ENCODE assay signal across 8 cellular contexts in the genomic region with DNA sequence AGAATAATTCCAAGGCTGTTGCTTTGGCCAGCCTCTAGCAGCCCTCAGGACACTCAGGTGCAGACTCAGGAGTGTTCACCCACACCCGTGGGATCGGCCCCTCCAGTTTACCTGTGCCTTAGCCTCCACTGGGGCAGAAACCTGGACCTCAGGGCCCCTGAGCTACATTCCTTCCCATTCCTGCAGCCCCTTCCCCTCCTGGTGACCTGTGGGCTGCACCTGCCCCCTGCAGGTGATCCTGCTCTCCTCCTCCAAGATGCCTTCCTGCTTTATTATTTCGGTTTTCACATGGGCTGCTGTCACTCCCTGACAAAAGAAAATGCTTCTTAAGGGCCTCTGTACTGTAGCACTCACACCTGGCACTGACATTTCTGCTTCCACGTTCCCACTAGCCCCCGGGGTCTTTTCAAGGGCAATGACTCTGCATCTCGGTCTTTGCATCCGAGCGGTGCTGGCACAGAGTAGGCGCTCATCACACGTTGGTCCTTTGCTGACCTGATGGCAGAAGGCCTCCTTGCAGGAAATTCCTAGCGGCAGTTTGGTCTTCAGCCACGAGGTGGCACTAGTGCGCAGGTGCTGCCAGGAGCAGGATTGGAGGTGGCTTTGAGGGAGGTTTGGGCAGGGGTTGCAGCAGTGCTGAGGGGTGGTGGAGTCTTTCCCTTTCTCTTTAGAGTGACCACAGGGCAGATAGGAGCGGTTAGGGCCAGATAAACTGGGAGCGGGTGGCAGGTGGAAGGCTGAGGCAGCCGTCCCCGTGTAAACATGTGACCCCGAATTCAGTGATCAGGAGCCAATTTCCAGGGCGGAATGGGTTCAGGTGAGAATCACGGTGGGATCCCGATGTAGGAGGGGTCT. TPM values are rescaled to one million over a fixed set of nuclear protein-coding genes. Genes with fewer than 3 reads are reported as not detected.
A peak's percentile ranks its signal among the peaks of the same experiment; 100 is the strongest.
DNase-seq lines count a peak whose midpoint lies in the region; ATAC-seq and TF ChIP-seq lines count a peak whose summit lies in the region.

No MANE protein-coding gene starts in this region.

- no peaks in the 10 kb centered on the region for H3K9me3 Mint-ChIP-seq in neural crest cell

- ATAC-seq in GM18520 (IDR thresholded peaks at IDR 0.05; ENCODE audit: unreplicated experiment): no peak

- peak overlapping the region; percentile 18; the same call in 1 of the 2 replicates for H3K4me3 ChIP-seq in HUES48 (ENCODE audit: low read depth, low read length)
- no peak overlapping the region for H3K4me3 ChIP-seq in fibroblast of mammary gland (ENCODE audit: control insufficient read depth, low read depth, low read length)
- no peak overlapping the region for H3K4me3 ChIP-seq in stomach

- TF ChIP-seq CTCF in fibroblast of mammary gland (conservative IDR thresholded peaks at IDR 0.05; ENCODE audit: control insufficient read depth, insufficient read depth, low read depth, low read length) (peak; percentile 92), neural crest cell (conservative IDR thresholded peaks at IDR 0.05) (peak; percentile 90), stomach (IDR thresholded peaks at IDR 0.05) (peak in 5 of 7 experiments; percentile 67 to 90 (median 83))

- H3K36me3 ChIP-seq in HUES48 (ENCODE audit: control insufficient read depth, insufficient read depth, low read length) (no peaks in the 10 kb centered on the region), stomach (no peaks in the 10 kb centered on the region)

- no peaks in the 10 kb centered on the region for H3K36me3 Mint-ChIP-seq in neural crest cell (ENCODE audit: low read depth)

- H3K4me1 Mint-ChIP-seq in neural crest cell: peaks cover 15% of the 10 kb centered on the region

- DNase-seq in DMS 273 treated with DMSO at 0.1 percent for 48 hours (lab: John Stamatoyannopoulos, UW) (peak; percentile 14), OCI-M1 (lab: John Stamatoyannopoulos, UW) (peak; percentile 87), fibroblast of mammary gland (ENCODE audit: low read depth) (peak; percentile 54), neural crest cell (ENCODE audit: low read depth, low spot score) (peak; percentile 89), stomach (peak; percentile 76)
- DNase-seq in activated T-cell treated with anti-CD3 and anti-CD28 coated beads, Interleukin-2, amount 50 U/mL, for 1 hour: peak; percentile 83

- no peak overlapping the region for H3K4me3 Mint-ChIP-seq in neural crest cell

- peaks cover 2% of the 10 kb centered on the region for H3K27me3 Mint-ChIP-seq in neural crest cell (ENCODE audit: low read depth)

- no peak overlapping the region for H3K27ac Mint-ChIP-seq in neural crest cell (ENCODE audit: unreplicated experiment)

- no peak for TF ChIP-seq EP300 in stomach (IDR thresholded peaks at IDR 0.05)

- H3K9ac ChIP-seq in HUES48 (ENCODE audit: low read depth, low read length): no peak overlapping the region

- TF ChIP-seq POLR2A in stomach (IDR thresholded peaks at IDR 0.05): no peak

- H3K4me1 ChIP-seq in HUES48 (ENCODE audit: control insufficient read depth, insufficient read depth, low read length) (peaks cover 34% of the 10 kb centered on the region), stomach (peaks cover 0 to 6% (median 0%) of the 10 kb centered on the region in 4 donors)

- H3K9me3 ChIP-seq in HUES48 (ENCODE audit: control insufficient read depth, insufficient read depth, low read length) (no peaks in the 10 kb centered on the region), stomach (no peaks in the 10 kb centered on the region)

- intact Hi-C loops in stomach (cut with DNase I; ENCODE audit: low total_unique reads): no loop called here

- H3K27ac ChIP-seq in HUES48 (ENCODE audit: low read depth, low read length): peak overlapping the region; percentile 90
- no peak overlapping the region for H3K27ac ChIP-seq in stomach

- 8 to 13% (median 12%) methylated on average over 21 of the region's 21 CpGs for WGBS in stomach, 5 donors

- no peaks in the 10 kb centered on the region for H3K27me3 ChIP-seq in HUES48 (ENCODE audit: control insufficient read depth, insufficient read depth, low read length)
- peaks cover 0 to 21% (median 12%) of the 10 kb centered on the region in 3 donors for H3K27me3 ChIP-seq in stomach

RNA-seq across cellular contexts. Expression of a gene that starts 25.3 kb away (rescaled TPM):
- total RNA-seq in neural crest cell (29.0 and 29.7 TPM in 2 replicates), stomach (10 to 100 TPM in 4 of 5 donors, 1 to 10 TPM in 1; 3.8 to 30.8 (median 18.7) TPM)
- 1 to 10 TPM; 5.9 to 6.6 (median 6.5) TPM for polyA plus RNA-seq in stomach

Comparison
In these comparisons a context has a peak if more than half of its experiments do, and no peak if none do; other contexts are left out.
1. DNase-seq: peak in every context shown above with its lines; median percentile 89 in neural crest cell; 87 in OCI-M1; 83 in activated T-cell treated with anti-CD3 and anti-CD28 coated beads, Interleukin-2, amount 50 U/mL, for 1 hour; 76 in stomach; 54 in fibroblast of mammary gland; 14 in DMS 273 treated with DMSO at 0.1 percent for 48 hours.